1 cellular context compared by ENCODE assay signal in the genomic region with DNA sequence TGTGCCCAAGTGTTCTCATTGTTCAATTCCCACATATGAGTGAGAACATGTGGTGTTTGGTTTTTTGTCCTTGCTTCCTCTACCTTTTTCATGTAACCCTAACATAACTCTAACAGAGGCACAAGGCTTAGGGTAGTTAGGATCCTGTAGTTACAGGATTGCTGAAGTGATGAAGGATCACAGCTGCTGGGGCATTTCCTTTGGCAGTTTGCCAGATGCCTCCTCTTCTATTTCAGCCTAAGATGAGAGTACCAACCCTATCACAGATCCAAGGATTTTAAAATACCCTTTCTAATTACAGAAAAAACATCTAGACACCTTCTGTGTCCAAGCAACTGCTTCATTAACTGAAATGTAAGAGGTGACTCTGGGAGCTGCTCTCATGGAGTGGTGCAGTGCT.
A peak's percentile ranks its signal among the peaks of the same experiment; 100 is the strongest.
TF ChIP-seq lines count a peak whose summit lies in the region.

No MANE protein-coding gene starts in this region.

TF ChIP-seq in K562, 482 proteins besides CTCF, POLR2A, EP300 and RAD21:
- TF ChIP-seq, protein P1, sequence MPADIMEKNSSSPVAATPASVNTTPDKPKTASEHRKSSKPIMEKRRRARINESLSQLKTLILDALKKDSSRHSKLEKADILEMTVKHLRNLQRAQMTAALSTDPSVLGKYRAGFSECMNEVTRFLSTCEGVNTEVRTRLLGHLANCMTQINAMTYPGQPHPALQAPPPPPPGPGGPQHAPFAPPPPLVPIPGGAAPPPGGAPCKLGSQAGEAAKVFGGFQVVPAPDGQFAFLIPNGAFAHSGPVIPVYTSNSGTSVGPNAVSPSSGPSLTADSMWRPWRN (IDR thresholded peaks at IDR 0.05; ENCODE audit: low read depth): no peak
- TF ChIP-seq RFX5 (IDR thresholded peaks at IDR 0.05; ENCODE audit: low read depth, low read length): no peak
- TF ChIP-seq NFIX (CRISPR knock-in tag; IDR thresholded peaks at IDR 0.05; ENCODE audit: low read depth): peak; percentile 48
- no peak for TF ChIP-seq CHD2 (IDR thresholded peaks at IDR 0.05; ENCODE audit: low read depth, low read length)
- no peak for TF ChIP-seq CEBPG (CRISPR knock-in tag; IDR thresholded peaks at IDR 0.05)
- TF ChIP-seq CEBPG (tag; conservative IDR thresholded peaks at IDR 0.05 in 1 of 2, IDR thresholded peaks at IDR 0.05 in 1 of 2): no peak
- peak; percentile 78 for TF ChIP-seq NFIC (IDR thresholded peaks at IDR 0.05)
